In genomic region chr1:225777583-225778411, GRCh38 we compare ENCODE assay signal across 1 cellular context.
TF ChIP-seq lines count a peak whose summit lies in the region.

SRP9 (plus strand) TSS chr1:225777826; CDS start chr1:225777941, 115 bp downstream.

TF ChIP-seq in K562, 482 proteins besides CTCF, POLR2A, EP300 and RAD21 (continued from another document and continues in another):
- TF ChIP-seq MLLT1 (IDR thresholded peaks at IDR 0.05): peak; percentile 57 to 85
- peak; percentile 89 for TF ChIP-seq CREM (IDR thresholded peaks at IDR 0.05; ENCODE audit: low read depth)
- no peak for TF ChIP-seq ZNF518B (CRISPR knock-in tag; IDR thresholded peaks at IDR 0.05)
- no peak for TF ChIP-seq MLX (CRISPR knock-in tag; conservative IDR thresholded peaks at IDR 0.05)
- peak; percentile 89 for TF ChIP-seq SIN3B (IDR thresholded peaks at IDR 0.05; ENCODE audit: low read depth)
- TF ChIP-seq SNIP1 (IDR thresholded peaks at IDR 0.05; ENCODE audit: low read depth): no peak
- TF ChIP-seq PKNOX1 (IDR thresholded peaks at IDR 0.05): peak; percentile 91
- TF ChIP-seq NBN (IDR thresholded peaks at IDR 0.05; ENCODE audit: low read depth): 0 out of 2 replicates have a peak, but pooled peaks have one; percentile 76
- no peak for TF ChIP-seq STAT6 (CRISPR knock-in tag; IDR thresholded peaks at IDR 0.05)
- TF ChIP-seq TRIM28 (IDR thresholded peaks at IDR 0.05): 0 out of 2 replicates have a peak, but pooled peaks have one; percentile 12
- no peak for TF ChIP-seq PPARD (CRISPR knock-in tag; IDR thresholded peaks at IDR 0.05)
- TF ChIP-seq CCNT2 (IDR thresholded peaks at IDR 0.05; ENCODE audit: borderline replicate concordance, extremely low read depth, insufficient read length, low read depth, low read length): peak; percentile 89
- TF ChIP-seq KAT7 (CRISPR knock-in tag; IDR thresholded peaks at IDR 0.05; ENCODE audit: borderline replicate concordance): peak; percentile 79; the same call in 1 of the 2 replicates
- TF ChIP-seq MCM3 (IDR thresholded peaks at IDR 0.05): no peak
- peak; percentile 21; the same call in 1 of the 2 replicates for TF ChIP-seq LEF1 (IDR thresholded peaks at IDR 0.05)
- no peak for TF ChIP-seq EHMT2 (IDR thresholded peaks at IDR 0.05)
- 0 out of 2 replicates have a peak, but pooled peaks have one; percentile 53 for TF ChIP-seq ELK3 (CRISPR knock-in tag; IDR thresholded peaks at IDR 0.05)
- no peak for TF ChIP-seq ZNF699 (CRISPR knock-in tag; IDR thresholded peaks at IDR 0.05; ENCODE audit: insufficient replicate concordance)
- TF ChIP-seq ELK1 (CRISPR knock-in tag; IDR thresholded peaks at IDR 0.05): no peak
- TF ChIP-seq POLR2H (tag; IDR thresholded peaks at IDR 0.05; ENCODE audit: low read depth): peak; percentile 94
- TF ChIP-seq ARID1B (IDR thresholded peaks at IDR 0.05): peak; percentile 65
- TF ChIP-seq HSF4 (CRISPR knock-in tag; IDR thresholded peaks at IDR 0.05; ENCODE audit: borderline replicate concordance): no peak
- TF ChIP-seq LARP7 (IDR thresholded peaks at IDR 0.05): peak; percentile 66; the same call in 1 of the 2 replicates
- TF ChIP-seq TFAP4 (CRISPR knock-in tag; IDR thresholded peaks at IDR 0.05; ENCODE audit: borderline replicate concordance): peak; percentile 95
- peak; percentile 86 for TF ChIP-seq NFYB (IDR thresholded peaks at IDR 0.05; ENCODE audit: extremely low read depth, insufficient read length)
- TF ChIP-seq VEZF1 (CRISPR knock-in tag; IDR thresholded peaks at IDR 0.05): peak; percentile 47
- TF ChIP-seq IRF9 (tag; IDR thresholded peaks at IDR 0.05): no peak
- no peak for TF ChIP-seq CBX8 (IDR thresholded peaks at IDR 0.05; ENCODE audit: borderline replicate concordance, extremely low read depth, low read depth, low read length, poor library complexity, severe bottlenecking)
- peak; percentile 29 for TF ChIP-seq NCOR1 (IDR thresholded peaks at IDR 0.05)
- TF ChIP-seq ATF1 (CRISPR knock-in tag; IDR thresholded peaks at IDR 0.05): no peak
- TF ChIP-seq ATF1 (tag; IDR thresholded peaks at IDR 0.05): peak; percentile 93
- TF ChIP-seq NEUROD1 (IDR thresholded peaks at IDR 0.05; ENCODE audit: borderline replicate concordance, low read depth, low read length, partially characterized antibody): peak; percentile 88
- TF ChIP-seq RBM34 (IDR thresholded peaks at IDR 0.05; ENCODE audit: borderline replicate concordance, insufficient read depth, low read length): no peak
- TF ChIP-seq CHD1 (IDR thresholded peaks at IDR 0.05; ENCODE audit: low read length): no peak
- no peak for TF ChIP-seq ZNF586 (CRISPR knock-in tag; conservative IDR thresholded peaks at IDR 0.05)
- TF ChIP-seq ZNF449 (CRISPR knock-in tag; IDR thresholded peaks at IDR 0.05): no peak
- TF ChIP-seq JUN (IDR thresholded peaks at IDR 0.05; ENCODE audit: borderline replicate concordance, low read depth, low read length): peak; percentile 71; the same call in 1 of the 2 replicates
- no peak for TF ChIP-seq JUN (CRISPR knock-in tag; IDR thresholded peaks at IDR 0.05; ENCODE audit: borderline replicate concordance)
- TF ChIP-seq GABPA (tag; conservative IDR thresholded peaks at IDR 0.05; ENCODE audit: low read depth): peak; percentile 57
- peak; percentile 83 for TF ChIP-seq TAF1 (IDR thresholded peaks at IDR 0.05; ENCODE audit: control insufficient read depth, extremely low read depth, insufficient read depth, low read length, severe bottlenecking)
- no peak for TF ChIP-seq ARHGAP35 (IDR thresholded peaks at IDR 0.05; ENCODE audit: partially characterized antibody)
- TF ChIP-seq KAT2B (IDR thresholded peaks at IDR 0.05; ENCODE audit: low read depth, low read length): no peak
- TF ChIP-seq PYGO2 (tag; IDR thresholded peaks at IDR 0.05): no peak
- TF ChIP-seq ERF (CRISPR knock-in tag; IDR thresholded peaks at IDR 0.05): peak; percentile 75
- TF ChIP-seq U2AF2 (optimal IDR thresholded peaks at IDR 0.05; ENCODE audit: low read depth, low read length): no peak
- TF ChIP-seq NR2C2 (CRISPR knock-in tag; IDR thresholded peaks at IDR 0.05): peak; percentile 78; the same call in 1 of the 2 replicates
- peak; percentile 71; the same call in 1 of the 2 replicates for TF ChIP-seq NR2C2 (tag; IDR thresholded peaks at IDR 0.05)
- TF ChIP-seq SMAD3 (CRISPR knock-in tag; conservative IDR thresholded peaks at IDR 0.05): no peak
- no peak for TF ChIP-seq FOXA1 (IDR thresholded peaks at IDR 0.05; ENCODE audit: borderline replicate concordance)
- peak; percentile 2 for TF ChIP-seq POU5F1 (IDR thresholded peaks at IDR 0.05; ENCODE audit: borderline replicate concordance, low read depth, low read length, partially characterized antibody)
- TF ChIP-seq TBP (optimal IDR thresholded peaks at IDR 0.05; ENCODE audit: low read depth, low read length): peak; percentile 72
